ENCODE assay signal across 24 cellular contexts in the genomic region with DNA sequence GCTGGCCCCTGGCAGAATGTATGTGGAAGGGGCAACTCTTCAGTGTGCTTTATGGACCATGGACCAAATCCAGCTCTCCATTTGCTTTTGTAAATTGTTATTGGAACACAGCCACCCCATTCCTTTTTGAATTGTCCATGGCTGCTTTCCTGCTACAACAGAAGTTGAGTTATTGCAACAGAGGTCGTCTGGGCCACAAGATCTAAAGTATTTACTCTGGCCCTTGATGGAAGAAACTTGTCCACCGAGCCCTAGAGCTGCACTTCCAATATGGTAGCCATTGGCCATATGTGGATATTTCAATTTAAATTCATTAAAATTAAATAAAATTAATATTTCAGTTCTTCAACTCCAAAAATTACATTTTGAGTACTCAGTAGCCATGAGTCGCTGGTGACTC.
"Had no signal": no experiment of that assay in that cellular context is flagged by ENCODE, and none has a peak within 500 bp of the region (broad histone marks: within the 10 kb centered on the region; RNA-seq: fewer than 3 reads in every experiment).

No MANE protein-coding gene starts in this region.

- H3K4me3 ChIP-seq: left ventricle myocardium inferior, lung, ovary, right atrium auricular region, right lobe of liver, smooth muscle cell, transverse colon, upper lobe of left lung had no signal

- H3K9me3 ChIP-seq: ovary, right lobe of liver, transverse colon, upper lobe of left lung had no signal

- ATAC-seq: left cardiac atrium; natural killer cell treated with Interleukin-12 subunit alpha and Interleukin-12 subunit beta and Interleukin-15 and Interleukin-18, amount 100 ng/mL, for 72 hours; stimulated activated memory B cell treated with anti-CD40 and anti-IgM and Interleukin-4, amounts not matched to agents 10 μg/mL and 1 μg/mL and 100 μg/mL, for 72 hours; stimulated activated naive CD8-positive, alpha-beta T cell treated with anti-CD3 and anti-CD28 coated beads, Interleukin-15, amount 100 ng/mL, for 72 hours had no signal

- DNase-seq: hippocampal formation; kidney glomerular epithelial cell; left cardiac atrium; left ventricle myocardium inferior; mesendoderm; naive B cell; ovary; right lobe of liver; stimulated activated CD4-positive, alpha-beta T cell treated with anti-CD3 and anti-CD28 coated beads, Interleukin-1b, Interleukin-23, amount 100 ng/mL, for 48 hours; stimulated activated CD4-positive, alpha-beta T cell treated with anti-CD3 and anti-CD28 coated beads, Interleukin-2, amount 100 ng/mL, for 48 hours; stimulated activated CD4-positive, alpha-beta T cell treated with anti-CD3 and anti-CD28 coated beads, Interleukin-4, amount 100 ng/mL, for 4 hours; stimulated activated CD8-positive, alpha-beta memory T cell treated with anti-CD3 and anti-CD28 coated beads, Interleukin-4, amount 100 ng/mL, for 48 hours; stimulated activated naive CD4-positive, alpha-beta T cell treated with Interleukin-2 at 50 U/mL for 16 hours; stimulated activated naive CD8-positive, alpha-beta T cell treated with anti-CD3 and anti-CD28 coated beads, Interleukin-15, amount 100 ng/mL, for 72 hours; substantia nigra; transverse colon; upper lobe of left lung had no signal

- H3K4me1 Mint-ChIP-seq: mesothelial cell of epicardium; naive B cell; stimulated activated memory B cell treated with anti-CD40 and anti-IgM and Interleukin-4, amounts not matched to agents 10 μg/mL and 1 μg/mL and 100 μg/mL, for 72 hours; stimulated activated naive CD8-positive, alpha-beta T cell treated with anti-CD3 and anti-CD28 coated beads, Interleukin-15, amount 100 ng/mL, for 72 hours had no signal

- H3K27ac Mint-ChIP-seq: mesothelial cell of epicardium; natural killer cell treated with Interleukin-12 subunit alpha and Interleukin-12 subunit beta and Interleukin-15 and Interleukin-18, amount 100 ng/mL, for 72 hours; progenitor cell of endocrine pancreas; stimulated activated memory B cell treated with anti-CD40 and anti-IgM and Interleukin-4, amounts not matched to agents 10 μg/mL and 1 μg/mL and 100 μg/mL, for 72 hours; stimulated activated naive CD8-positive, alpha-beta T cell treated with anti-CD3 and anti-CD28 coated beads, Interleukin-15, amount 100 ng/mL, for 72 hours had no signal

- H3K4me1 ChIP-seq: left ventricle myocardium inferior, right atrium auricular region, right lobe of liver, transverse colon, upper lobe of left lung had no signal

- H3K4me3 Mint-ChIP-seq: mesothelial cell of epicardium; naive B cell; natural killer cell treated with Interleukin-12 subunit alpha and Interleukin-12 subunit beta and Interleukin-15 and Interleukin-18, amount 100 ng/mL, for 72 hours; stimulated activated memory B cell treated with anti-CD40 and anti-IgM and Interleukin-4, amounts not matched to agents 10 μg/mL and 1 μg/mL and 100 μg/mL, for 72 hours; stimulated activated naive CD8-positive, alpha-beta T cell treated with anti-CD3 and anti-CD28 coated beads, Interleukin-15, amount 100 ng/mL, for 72 hours had no signal

- H3K27ac ChIP-seq: left ventricle myocardium inferior, ovary, right atrium auricular region, right lobe of liver, transverse colon, upper lobe of left lung had no signal

- H3K27me3 Mint-ChIP-seq: naive B cell; natural killer cell treated with Interleukin-12 subunit alpha and Interleukin-12 subunit beta and Interleukin-15 and Interleukin-18, amount 100 ng/mL, for 72 hours; stimulated activated memory B cell treated with anti-CD40 and anti-IgM and Interleukin-4, amounts not matched to agents 10 μg/mL and 1 μg/mL and 100 μg/mL, for 72 hours had no signal

- H3K27me3 ChIP-seq: ovary, right atrium auricular region, right lobe of liver, transverse colon, upper lobe of left lung had no signal

- H3K36me3 Mint-ChIP-seq: mesothelial cell of epicardium; naive B cell; natural killer cell treated with Interleukin-12 subunit alpha and Interleukin-12 subunit beta and Interleukin-15 and Interleukin-18, amount 100 ng/mL, for 72 hours; stimulated activated memory B cell treated with anti-CD40 and anti-IgM and Interleukin-4, amounts not matched to agents 10 μg/mL and 1 μg/mL and 100 μg/mL, for 72 hours had no signal

- H3K36me3 ChIP-seq: left ventricle myocardium inferior, ovary, right atrium auricular region, right lobe of liver, transverse colon, upper lobe of left lung had no signal
